In genomic region chr19:508204-509150, GRCh38 we compare ENCODE assay signal across 8 cellular contexts. TPM values are rescaled to one million over a fixed set of nuclear protein-coding genes. Genes with fewer than 3 reads are reported as not detected.
DNase-seq lines count a peak whose midpoint lies in the region; ATAC-seq lines count a peak whose summit lies in the region.

No MANE protein-coding gene starts in this region.

- no peaks in the 10 kb centered on the region for H3K27me3 Mint-ChIP-seq in IgD-negative memory B cell
- H3K27me3 Mint-ChIP-seq in naive B cell: no peaks in the 10 kb centered on the region

- H3K9me3 Mint-ChIP-seq in IgD-negative memory B cell: no peaks in the 10 kb centered on the region
- no peaks in the 10 kb centered on the region for H3K9me3 Mint-ChIP-seq in naive B cell

- ATAC-seq in naive B cell (ENCODE audit: low read depth in 2 of 2): no peak
- no peak for ATAC-seq in HG03039 (IDR thresholded peaks at IDR 0.05; ENCODE audit: unreplicated experiment)
- no peak for ATAC-seq in left lobe of liver

- H3K27ac ChIP-seq in ACC112 (ENCODE audit: low read depth, low read length): no peak overlapping the region

- H3K27ac Mint-ChIP-seq in IgD-negative memory B cell: peak overlapping the region in 2 of 3 donors; percentile 91
- H3K27ac Mint-ChIP-seq in naive B cell: peak overlapping the region in 5 of 6 donors; percentile 22 to 85 (median 80)

- no peaks in the 10 kb centered on the region for H3K27me3 ChIP-seq in ACC112 (ENCODE audit: insufficient read depth, low read length)

- H3K79me2 ChIP-seq in ACC112 (ENCODE audit: control insufficient read depth, insufficient read depth, low read length, unreplicated experiment): peaks cover 8% of the 10 kb centered on the region

- H3K36me3 Mint-ChIP-seq in IgD-negative memory B cell: peaks cover 2% of the 10 kb centered on the region
- no peaks in the 10 kb centered on the region for H3K36me3 Mint-ChIP-seq in naive B cell

- H3K4me1 Mint-ChIP-seq in IgD-negative memory B cell (peaks cover 17 to 25% (median 21%) of the 10 kb centered on the region in 3 donors), naive B cell (peaks cover 20 to 43% (median 35%) of the 10 kb centered on the region in 3 donors)

- H3K4me3 ChIP-seq in ACC112 (ENCODE audit: low read depth, low read length): peak overlapping the region; percentile 96

- peak; percentile 32 for DNase-seq in cerebellum (ENCODE audit: low spot score)
- no peak for DNase-seq in naive B cell
- no peak for DNase-seq in stimulated activated naive CD4-positive, alpha-beta T cell (lab: John Stamatoyannopoulos, UW)
- DNase-seq in activated gamma-delta T cell (lab: John Stamatoyannopoulos, UW): no peak
- no peak for DNase-seq in left lobe of liver (ENCODE audit: low spot score)

- peaks cover 4% of the 10 kb centered on the region for H3K4me1 ChIP-seq in ACC112 (ENCODE audit: control insufficient read depth, insufficient read depth, low read length, unreplicated experiment)

- no peaks in the 10 kb centered on the region for H3K36me3 ChIP-seq in ACC112 (ENCODE audit: insufficient read depth, low read length)

- H2AFZ ChIP-seq in ACC112 (ENCODE audit: low read length, unreplicated experiment): no peak overlapping the region

- H3K4me3 Mint-ChIP-seq in IgD-negative memory B cell (peak overlapping the region; percentile 92 to 100 (median 97)), naive B cell (peak overlapping the region; percentile 89 to 100 (median 96))

RNA-seq across cellular contexts. Expression of gene TPGS1, which starts 1.2 kb away (rescaled TPM):
- polyA plus RNA-seq in IgD-negative memory B cell (13.8 TPM), naive B cell (ENCODE audit: low read depth in 6 of 6) (10 to 100 TPM; 14.6 to 30.0 (median 18.7) TPM)
- total RNA-seq in cerebellum (12.8 TPM), left lobe of liver (10.4 TPM)

RNA-seq across cellular contexts. Expression of gene MADCAM1, which starts 12.2 kb away (rescaled TPM):
- 0.36 TPM for polyA plus RNA-seq in IgD-negative memory B cell
- 2.7 TPM for total RNA-seq in cerebellum
- under 1 TPM in 4 of 6 donors, not detected in 2; 0.24 to 0.34 (median 0.30) TPM for polyA plus RNA-seq in naive B cell (ENCODE audit: low read depth in 6 of 6)
- total RNA-seq in left lobe of liver: 0.53 TPM

RNA-seq across cellular contexts. Expression of gene CDC34, which starts 23.1 kb away (rescaled TPM):
- polyA plus RNA-seq in IgD-negative memory B cell (20.1 TPM), naive B cell (ENCODE audit: low read depth in 6 of 6) (10 to 100 TPM; 17.7 to 30.6 (median 19.4) TPM)
- total RNA-seq in cerebellum (35.7 TPM), left lobe of liver (53.5 TPM)

RNA-seq across cellular contexts. Expression of gene GZMM, which starts 35.4 kb away (rescaled TPM):
- 15.8 TPM for polyA plus RNA-seq in IgD-negative memory B cell
- total RNA-seq in cerebellum: not detected
- 1 to 10 TPM in 2 of 6 donors, under 1 TPM in 2, not detected in 2; 0.40 to 1.5 (median 1.0) TPM for polyA plus RNA-seq in naive B cell (ENCODE audit: low read depth in 6 of 6)
- total RNA-seq in left lobe of liver: 0.33 TPM

RNA-seq across cellular contexts. Expression of gene SHC2, which starts 47.6 kb away (rescaled TPM):
- polyA plus RNA-seq in IgD-negative memory B cell (not detected), naive B cell (ENCODE audit: low read depth in 6 of 6) (under 1 TPM in 1 of 6 donors, not detected in 5; 0.20 TPM)
- total RNA-seq in cerebellum (7.3 TPM), left lobe of liver (57.8 TPM)
